ENCODE assay signal across 19 cellular contexts in genomic region chr21:33836408-33836807, GRCh38.
DNase-seq lines count a peak whose midpoint lies in the region; FAIRE-seq and TF ChIP-seq lines count a peak whose summit lies in the region.
"Had no signal": no experiment of that assay in that cellular context is flagged by ENCODE, and none has a peak within 500 bp of the region (broad histone marks: within the 10 kb centered on the region; RNA-seq: fewer than 3 reads in every experiment).

No MANE protein-coding gene starts in this region.

- DNase-seq in A172 (ENCODE audit: low spot score) (peak; percentile 37), EL (peak; percentile 36), SHP77 (lab: John Stamatoyannopoulos, UW) (peak; percentile 84 to 91), glomerular visceral epithelial cell (ENCODE audit: extremely low spot score) (peak; percentile 14), NCI-H146 treated with DMSO at 0.1 percent for 48 hours (lab: John Stamatoyannopoulos, UW; ENCODE audit: unreplicated experiment) (no peak), kidney (no peak), NCI-H82 (lab: John Stamatoyannopoulos, UW) (no peak)
- DNase-seq: ACHN; C1 segment of cervical spinal cord; CD8-positive, alpha-beta memory T cell; NCI-H187; NCI-H226; NCI-H524; PC-9; SK-N-SH had no signal

- no peak overlapping the region for H3K27ac ChIP-seq in kidney (ENCODE audit: low read depth in 2 of 2, low read length in 2 of 2)
- H3K27ac ChIP-seq: PC-9 had no signal

- H3K4me1 ChIP-seq in kidney (ENCODE audit: control insufficient read depth in 1 of 2, insufficient read depth in 1 of 2, low read depth in 1 of 2, low read length in 2 of 2): peaks cover 4 to 5% of the 10 kb centered on the region in 2 donors

- TF ChIP-seq CTCF in kidney (IDR thresholded peaks at IDR 0.05; ENCODE audit: borderline replicate concordance, extremely low read depth, insufficient read depth): no peak

- no peaks in the 10 kb centered on the region for H3K9me3 ChIP-seq in kidney (ENCODE audit: control insufficient read depth in 1 of 2, low read length in 2 of 2)
- H3K9me3 ChIP-seq: SK-N-SH had no signal

- H3K9ac ChIP-seq in kidney (ENCODE audit: low read length in 2 of 2): no peak overlapping the region
- H3K9ac ChIP-seq: SK-N-SH had no signal

- intact Hi-C loops in kidney (cut with DNase I): no loop called here

- no peak overlapping the region for H3K4me3 ChIP-seq in kidney (ENCODE audit: low read length in 2 of 2)
- H3K4me3 ChIP-seq: K562, PC-9 had no signal

- no peak for FAIRE-seq in kidney (lab: Jason Lieb, UNC)
- FAIRE-seq: D721Med, G401.6, H1 had no signal

- peaks cover 2 to 8% of the 10 kb centered on the region in 2 donors for H3K36me3 ChIP-seq in kidney (ENCODE audit: control insufficient read depth in 1 of 2, insufficient read depth in 2 of 2, low read length in 2 of 2)

Comparison
In these comparisons a context has a peak if more than half of its experiments do, and no peak if none do; other contexts are left out.
1. DNase-seq: peak in A172 (single experiment), EL (single experiment), SHP77 (2 of 2) and glomerular visceral epithelial cell (single experiment); none in NCI-H146 treated with DMSO at 0.1 percent for 48 hours (single experiment), kidney (single experiment) and NCI-H82 (single experiment).